ENCODE assay signal across 8 cellular contexts in the genomic region with DNA sequence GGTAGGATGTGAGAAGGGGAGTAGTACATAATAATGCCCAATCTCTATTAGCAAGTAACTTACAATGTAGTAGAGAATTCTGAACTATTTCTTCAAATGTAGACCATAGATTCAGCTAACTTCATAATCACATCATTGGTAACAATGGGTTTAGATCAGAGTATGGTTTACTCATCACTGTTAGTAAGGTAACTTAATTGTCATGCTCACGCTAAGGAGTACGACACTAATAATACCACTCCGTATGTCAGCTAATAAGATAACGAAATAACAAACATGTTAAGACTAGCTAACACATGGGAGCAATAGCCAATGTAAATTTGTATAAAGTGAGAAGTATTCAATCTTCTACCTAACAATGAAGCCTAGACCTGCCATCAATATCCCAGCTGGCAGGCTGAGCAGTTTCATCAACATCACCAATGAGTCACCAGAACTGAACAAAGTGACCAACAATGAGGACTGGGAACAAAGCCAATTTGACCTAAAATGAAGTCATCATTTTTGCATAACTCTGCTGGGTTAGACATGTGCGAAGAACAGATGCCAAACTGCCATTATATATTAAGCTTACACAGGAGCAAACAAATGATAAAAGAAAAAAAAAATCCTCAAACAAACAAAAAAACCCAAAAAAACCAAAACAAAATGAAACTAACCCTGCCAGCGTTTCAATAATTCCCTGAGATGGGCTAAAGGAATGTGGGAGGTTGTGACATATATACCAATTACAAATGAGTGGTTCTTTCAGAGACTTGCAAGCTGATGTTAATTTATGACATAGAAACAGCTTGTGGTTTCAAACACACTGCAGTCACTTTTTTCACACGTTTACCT. TPM values are rescaled to one million over a fixed set of nuclear protein-coding genes. Genes with fewer than 3 reads are reported as not detected.
A peak's percentile ranks its signal among the peaks of the same experiment; 100 is the strongest.
DNase-seq lines count a peak whose midpoint lies in the region; ATAC-seq and TF ChIP-seq lines count a peak whose summit lies in the region.

No MANE protein-coding gene starts in this region.

- H3K9me3 Mint-ChIP-seq in activated CD4-positive, alpha-beta T cell treated with anti-CD3 and anti-CD28 coated beads, Interleukin-2, amount 10 ng/mL, durations not matched to agents 7 days and 5 days, result no peaks in the 10 kb centered on the region
- no peaks in the 10 kb centered on the region for H3K9me3 Mint-ChIP-seq in WTC11
- H3K9me3 Mint-ChIP-seq in effector memory CD8-positive, alpha-beta T cell, result no peaks in the 10 kb centered on the region

- no peak overlapping the region for H3K4me3 ChIP-seq in retinal pigment epithelial cell (ENCODE audit: low read length)

- TF ChIP-seq CTCF in WTC11 (IDR thresholded peaks at IDR 0.05), result no peak
- no peak for TF ChIP-seq CTCF in retinal pigment epithelial cell (conservative IDR thresholded peaks at IDR 0.05; ENCODE audit: low read depth, low read length)

- ATAC-seq in HG02642 (IDR thresholded peaks at IDR 0.05; ENCODE audit: poor library complexity, unreplicated experiment) (peak; percentile 76), WTC11 (no peak)
- ATAC-seq in effector memory CD8-positive, alpha-beta T cell (replicated peaks), result no peak

- POLR2A ChIA-PET in activated CD4-positive, alpha-beta T cell treated with anti-CD3 and anti-CD28 coated beads, Interleukin-2, amount 10 ng/mL, durations not matched to agents 7 days and 5 days (lab: Charles Lee), result interaction anchor here (0.8 kb wide), 1 partner anchor 75 kb away, joined by 3 read pairs; no protein-coding TSS in a partner anchor
- POLR2A ChIA-PET in WTC11 (lab: Charles Lee), result interaction anchor here (0.6 kb wide), 1 partner anchor 1572 kb away, joined by 3 read pairs; no protein-coding TSS in a partner anchor

- H3K27me3 Mint-ChIP-seq in activated CD4-positive, alpha-beta T cell treated with anti-CD3 and anti-CD28 coated beads, Interleukin-2, amount 10 ng/mL, durations not matched to agents 7 days and 5 days, result no peaks in the 10 kb centered on the region
- H3K27me3 Mint-ChIP-seq in WTC11 (ENCODE audit: low read depth), result no peaks in the 10 kb centered on the region
- no peaks in the 10 kb centered on the region for H3K27me3 Mint-ChIP-seq in effector memory CD8-positive, alpha-beta T cell

- H3K4me3 Mint-ChIP-seq in activated CD4-positive, alpha-beta T cell treated with anti-CD3 and anti-CD28 coated beads, Interleukin-2, amount 10 ng/mL, durations not matched to agents 7 days and 5 days, result no peak overlapping the region
- H3K4me3 Mint-ChIP-seq in WTC11, result no peak overlapping the region
- no peak overlapping the region for H3K4me3 Mint-ChIP-seq in effector memory CD8-positive, alpha-beta T cell

- peaks cover 34% of the 10 kb centered on the region for H3K4me1 Mint-ChIP-seq in activated CD4-positive, alpha-beta T cell treated with anti-CD3 and anti-CD28 coated beads, Interleukin-2, amount 10 ng/mL, durations not matched to agents 7 days and 5 days
- peaks cover 2% of the 10 kb centered on the region; the same call in 1 of the 2 replicates for H3K4me1 Mint-ChIP-seq in WTC11
- H3K4me1 Mint-ChIP-seq in effector memory CD8-positive, alpha-beta T cell (ENCODE audit: low read depth in 2 of 2), result no peaks in the 10 kb centered on the region

- no peak for DNase-seq in activated CD4-positive, alpha-beta T cell treated with anti-CD3 and anti-CD28 coated beads, Interleukin-2, amount 10 ng/mL, durations not matched to agents 7 days and 5 days
- DNase-seq in activated CD4-positive, alpha-beta T cell treated with anti-CD3 and anti-CD28 coated beads for 4 hours, result no peak
- DNase-seq in NCI-H128 (lab: John Stamatoyannopoulos, UW; ENCODE audit: unreplicated experiment) (peak; percentile 1), WTC11 (ENCODE audit: low spot score) (no peak), glomerular visceral epithelial cell (ENCODE audit: extremely low spot score) (peak; percentile 94), retinal pigment epithelial cell (ENCODE audit: low read depth) (peak; percentile 94)
- DNase-seq in effector memory CD8-positive, alpha-beta T cell, result no peak

- peaks cover 32% of the 10 kb centered on the region for H3K36me3 Mint-ChIP-seq in activated CD4-positive, alpha-beta T cell treated with anti-CD3 and anti-CD28 coated beads, Interleukin-2, amount 10 ng/mL, durations not matched to agents 7 days and 5 days (ENCODE audit: low read depth)
- peaks cover 5% of the 10 kb centered on the region; the same call in 1 of the 2 replicates for H3K36me3 Mint-ChIP-seq in WTC11
- peaks cover 3% of the 10 kb centered on the region for H3K36me3 Mint-ChIP-seq in effector memory CD8-positive, alpha-beta T cell (ENCODE audit: insufficient read depth)

- peak overlapping the region; percentile 79 for H3K27ac Mint-ChIP-seq in activated CD4-positive, alpha-beta T cell treated with anti-CD3 and anti-CD28 coated beads, Interleukin-2, amount 10 ng/mL, durations not matched to agents 7 days and 5 days
- peak overlapping the region; percentile 66; the same call in 1 of the 2 replicates for H3K27ac Mint-ChIP-seq in WTC11
- H3K27ac Mint-ChIP-seq in effector memory CD8-positive, alpha-beta T cell, result no peak overlapping the region

- CTCF ChIA-PET in activated CD4-positive, alpha-beta T cell treated with anti-CD3 and anti-CD28 coated beads, Interleukin-2, amount 10 ng/mL, durations not matched to agents 7 days and 5 days (lab: Charles Lee), result interaction anchor here (1.7 kb wide), 1 partner anchor 10 kb away, joined by 5 read pairs; no protein-coding TSS in a partner anchor
- CTCF ChIA-PET in WTC11 (lab: Charles Lee), result no interaction called here

TF ChIP-seq in WTC11, 78 proteins besides CTCF, POLR2A, EP300 and RAD21:
- no peak for TF ChIP-seq PRRX2 (CRISPR knock-in tag; IDR thresholded peaks at IDR 0.05)
- TF ChIP-seq, protein P1, sequence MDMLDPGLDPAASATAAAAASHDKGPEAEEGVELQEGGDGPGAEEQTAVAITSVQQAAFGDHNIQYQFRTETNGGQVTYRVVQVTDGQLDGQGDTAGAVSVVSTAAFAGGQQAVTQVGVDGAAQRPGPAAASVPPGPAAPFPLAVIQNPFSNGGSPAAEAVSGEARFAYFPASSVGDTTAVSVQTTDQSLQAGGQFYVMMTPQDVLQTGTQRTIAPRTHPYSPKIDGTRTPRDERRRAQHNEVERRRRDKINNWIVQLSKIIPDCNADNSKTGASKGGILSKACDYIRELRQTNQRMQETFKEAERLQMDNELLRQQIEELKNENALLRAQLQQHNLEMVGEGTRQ (CRISPR knock-in tag; IDR thresholded peaks at IDR 0.05), result no peak
- TF ChIP-seq ZMAT4 (CRISPR knock-in tag; IDR thresholded peaks at IDR 0.05), result no peak
- TF ChIP-seq ZBTB21 (CRISPR knock-in tag; IDR thresholded peaks at IDR 0.05; ENCODE audit: borderline replicate concordance), result no peak
- TF ChIP-seq ETV6 (CRISPR knock-in tag; IDR thresholded peaks at IDR 0.05), result no peak
- no peak for TF ChIP-seq IRF2 (CRISPR knock-in tag; IDR thresholded peaks at IDR 0.05; ENCODE audit: borderline replicate concordance, low read depth)
- TF ChIP-seq ZNF121 (CRISPR knock-in tag; IDR thresholded peaks at IDR 0.05), result no peak

RNA-seq across cellular contexts. Expression of gene CCDC141, which starts 56.6 kb away (rescaled TPM):
- 10 to 100 TPM; 10.8 to 14.6 TPM for total RNA-seq in activated CD4-positive, alpha-beta T cell treated with anti-CD3 and anti-CD28 coated beads, Interleukin-2, amount 10 ng/mL, durations not matched to agents 7 days and 5 days
- total RNA-seq in WTC11 (2021), result 8.5 to 10.2 TPM (median 8.8 TPM) in 3 replicates

Comparison
In these comparisons a context has a peak if more than half of its experiments do, and no peak if none do; other contexts are left out.
1. DNase-seq: peak in NCI-H128 (single experiment), glomerular visceral epithelial cell (single experiment) and retinal pigment epithelial cell (single experiment); none in activated CD4-positive, alpha-beta T cell treated with anti-CD3 and anti-CD28 coated beads, Interleukin-2, amount 10 ng/mL, durations not matched to agents 7 days and 5 days (single experiment), activated CD4-positive, alpha-beta T cell treated with anti-CD3 and anti-CD28 coated beads for 4 hours (0 of 2), WTC11 (single experiment) and effector memory CD8-positive, alpha-beta T cell (0 of 3).
2. H3K27ac Mint-ChIP-seq: peak in activated CD4-positive, alpha-beta T cell treated with anti-CD3 and anti-CD28 coated beads, Interleukin-2, amount 10 ng/mL, durations not matched to agents 7 days and 5 days (single experiment) and WTC11 (single experiment); none in effector memory CD8-positive, alpha-beta T cell (0 of 2).